Comparison of ENCODE assay signal across 25 cellular contexts in the genomic region with DNA sequence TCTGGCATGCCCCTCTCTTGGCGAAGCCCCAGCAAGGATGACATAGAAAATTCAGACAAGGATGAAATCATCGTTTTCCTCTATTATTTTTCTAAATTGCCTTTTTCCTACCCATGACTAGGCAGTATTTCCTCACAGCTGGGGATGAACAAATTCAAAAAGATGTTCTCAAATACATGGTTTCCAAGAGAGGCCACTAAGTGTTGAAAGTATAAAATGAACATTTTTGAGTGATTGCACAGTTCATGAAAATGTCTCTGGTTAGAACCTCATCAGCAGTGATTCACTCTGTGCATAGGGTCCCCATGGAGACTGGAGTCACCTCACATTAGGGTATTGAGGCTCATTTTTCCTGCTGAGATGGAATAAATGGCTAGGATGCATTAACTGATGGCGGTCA.
DNase-seq lines count a peak whose midpoint lies in the region; ATAC-seq and TF ChIP-seq lines count a peak whose summit lies in the region.
"Had no signal": no experiment of that assay in that cellular context is flagged by ENCODE, and none has a peak within 500 bp of the region (broad histone marks: within the 10 kb centered on the region; RNA-seq: fewer than 3 reads in every experiment).

No MANE protein-coding gene starts in this region.

- peaks cover 4% of the 10 kb centered on the region for H3F3A ChIP-seq in SK-N-SH (replicated peaks; ENCODE audit: insufficient read depth)

- TF ChIP-seq CTCF in SK-N-SH (IDR thresholded peaks at IDR 0.05) (no peak), astrocyte of the spinal cord (IDR thresholded peaks at IDR 0.05; ENCODE audit: low read depth, low read length) (no peak), spleen (IDR thresholded peaks at IDR 0.05 in 8 of 11, conservative IDR thresholded peaks at IDR 0.05 in 3 of 11) (no peak)

- H2AFZ ChIP-seq in SK-N-SH (ENCODE audit: low read depth) = no peak overlapping the region

- H4K20me1 ChIP-seq in SK-N-SH (ENCODE audit: insufficient read depth) = no peaks in the 10 kb centered on the region

- no peak overlapping the region for H3K9ac ChIP-seq in SK-N-SH
- H3K9ac ChIP-seq: KMS-11 had no signal

- H3K79me2 ChIP-seq in SK-N-SH (ENCODE audit: insufficient read depth) = no peaks in the 10 kb centered on the region

- no peak for TF ChIP-seq RAD21 in SK-N-SH (IDR thresholded peaks at IDR 0.05; ENCODE audit: low read length)

- no peak overlapping the region for H3K4me2 ChIP-seq in SK-N-SH
- H3K4me2 ChIP-seq: KMS-11 had no signal

- H3K27me3 ChIP-seq in SK-N-SH (ENCODE audit: insufficient read depth) = no peaks in the 10 kb centered on the region
- H3K27me3 ChIP-seq in spleen (replicated peaks in 1 of 7) = no peaks in the 10 kb centered on the region

- in situ Hi-C loops in astrocyte of the spinal cord (cut with HindIII; ENCODE audit: low sequenced_read_pairs) = no loop called here

- WGBS in SK-N-SH (ENCODE audit: low lambda C conversion rate) = 87% methylated on average over 3 of the region's 3 CpGs
- 66 to 83% (median 72%) methylated on average over 3 of the region's 3 CpGs for WGBS in spleen, 5 donors

- H3K27ac ChIP-seq in SK-N-SH (ENCODE audit: low read depth in 2 of 2, low read length in 1 of 2) (peak overlapping the region in 1 of 2 experiments; percentile 62; a peak in 2 of 4 replicates), spleen (no peak overlapping the region)
- H3K27ac ChIP-seq: 22Rv1, KMS-11, VCaP had no signal

- POLR2A ChIA-PET in SK-N-SH (lab: Yijun Ruan, JAX) = no interaction called here

- no peak for TF ChIP-seq POLR2A in spleen (IDR thresholded peaks at IDR 0.05)

- DNase-seq in SK-N-SH = no peak
- DNase-seq in astrocyte of the spinal cord (ENCODE audit: low read depth, low spot score) = peak; percentile 75
- DNase-seq in iris pigment epithelial cell (ENCODE audit: low read depth) = peak; percentile 49
- no peak for DNase-seq in SK-N-DZ (ENCODE audit: low spot score)
- DNase-seq in NCI-H1105 treated with DMSO at 0.1 percent for 48 hours (lab: John Stamatoyannopoulos, UW) = no peak
- no peak for DNase-seq in spleen
- DNase-seq: activated CD4-positive, alpha-beta T cell treated with anti-CD3 and anti-CD28 coated beads, Interleukin-2, amount 10 ng/mL, durations not matched to agents 7 days and 5 days; activated CD8-positive, alpha-beta memory T cell treated with anti-CD3 and anti-CD28 coated beads, Interleukin-2, amount 50 U/mL, for 4 hours; activated naive CD8-positive, alpha-beta T cell treated with anti-CD3 and anti-CD28 coated beads, Interleukin-2, amount 10 ng/mL, durations not matched to agents 7 days and 5 days; caudate nucleus; GDM1; MV-4-11; NCI-H1694 treated with DMSO at 0.1 percent for 48 hours; NCI-H226; NCI-H82; PC-3; posterior cingulate gyrus; trophoblast cell had no signal

- no peak for ATAC-seq in SK-N-SH treated with all-trans-retinoic acid at 6 μM for 48 hours
- ATAC-seq in GM21717 (IDR thresholded peaks at IDR 0.05; ENCODE audit: unreplicated experiment) = no peak
- ATAC-seq: GM12878; natural killer cell treated with Interleukin-12 subunit alpha and Interleukin-12 subunit beta and Interleukin-15 and Interleukin-18, amount 100 ng/mL, for 72 hours; PC-3 had no signal

- H3K9me3 ChIP-seq in SK-N-SH = no peaks in the 10 kb centered on the region
- H3K9me3 ChIP-seq in spleen = no peaks in the 10 kb centered on the region

- H3K36me3 ChIP-seq in SK-N-SH (replicated peaks in 1 of 2; ENCODE audit: control insufficient read depth in 1 of 2, insufficient read depth in 2 of 2, low read length in 1 of 2) (no peaks in the 10 kb centered on the region), spleen (no peaks in the 10 kb centered on the region)

- no peak for TF ChIP-seq EP300 in SK-N-SH (IDR thresholded peaks at IDR 0.05; ENCODE audit: borderline replicate concordance in 1 of 2, low read depth in 1 of 2, low read length in 1 of 2)

- H3K4me3 ChIP-seq in SK-N-SH (ENCODE audit: low read depth in 2 of 2, low read length in 1 of 2) (no peak overlapping the region), astrocyte of the spinal cord (ENCODE audit: low read depth, low read length) (no peak overlapping the region), spleen (no peak overlapping the region)
- H3K4me3 ChIP-seq: GM12878 had no signal

- H3K4me1 ChIP-seq in SK-N-SH (ENCODE audit: control insufficient read depth in 1 of 2, insufficient read depth in 2 of 2, low read depth in 1 of 2, low read length in 1 of 2) (peaks cover 0 to 8% of the 10 kb centered on the region in 2 experiments; a peak in 2 of 4 replicates), spleen (no peaks in the 10 kb centered on the region)

- no peaks in the 10 kb centered on the region for H3K9me2 ChIP-seq in SK-N-SH

- CTCF ChIA-PET in SK-N-SH (lab: Yijun Ruan, JAX) = no interaction called here

- intact Hi-C loops in spleen (cut with DNase I; ENCODE audit: low total_unique reads) = no loop called here

TF ChIP-seq in SK-N-SH, 30 proteins besides CTCF, POLR2A, EP300 and RAD21:
- TF ChIP-seq NFIC (IDR thresholded peaks at IDR 0.05; ENCODE audit: borderline replicate concordance) (0 out of 2 replicates have a peak, but pooled peaks have one; percentile 24), NRF1 (IDR thresholded peaks at IDR 0.05; ENCODE audit: low read depth, low read length) (no peak), YY1 (IDR thresholded peaks at IDR 0.05; ENCODE audit: low read depth) (no peak), TCF12 (IDR thresholded peaks at IDR 0.05) (0 out of 2 replicates have a peak, but pooled peaks have one; percentile 20), TAF1 (IDR thresholded peaks at IDR 0.05; ENCODE audit: borderline replicate concordance, low read depth, low read length) (no peak), TEAD4 (IDR thresholded peaks at IDR 0.05; ENCODE audit: borderline replicate concordance, insufficient read depth) (no peak)
- TF ChIP-seq, protein P1, sequence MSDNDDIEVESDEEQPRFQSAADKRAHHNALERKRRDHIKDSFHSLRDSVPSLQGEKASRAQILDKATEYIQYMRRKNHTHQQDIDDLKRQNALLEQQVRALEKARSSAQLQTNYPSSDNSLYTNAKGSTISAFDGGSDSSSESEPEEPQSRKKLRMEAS (IDR thresholded peaks at IDR 0.05; ENCODE audit: low read depth) = 0 out of 2 replicates have a peak, but pooled peaks have one; percentile 19

TF ChIP-seq in SK-N-SH treated with all-trans-retinoic acid at 6 μM for 48 hours, 23 proteins besides CTCF, POLR2A, EP300 and RAD21 (continues in another document):
- TF ChIP-seq TOX (CRISPR knock-in tag; IDR thresholded peaks at IDR 0.05; ENCODE audit: borderline replicate concordance) (no peak), OSR1 (CRISPR knock-in tag; IDR thresholded peaks at IDR 0.05) (no peak), SNAI2 (CRISPR knock-in tag; IDR thresholded peaks at IDR 0.05) (no peak), PPARA (CRISPR knock-in tag; IDR thresholded peaks at IDR 0.05; ENCODE audit: borderline replicate concordance) (no peak), ARNTL (CRISPR knock-in tag; IDR thresholded peaks at IDR 0.05; ENCODE audit: borderline replicate concordance, low read depth) (no peak), ISL1 (CRISPR knock-in tag; IDR thresholded peaks at IDR 0.05) (no peak), ZC3H10 (CRISPR knock-in tag; IDR thresholded peaks at IDR 0.05) (no peak), GLIS3 (CRISPR knock-in tag; IDR thresholded peaks at IDR 0.05) (no peak), RARB (CRISPR knock-in tag; IDR thresholded peaks at IDR 0.05) (no peak), ZFP3 (CRISPR knock-in tag; IDR thresholded peaks at IDR 0.05) (no peak), ZNF565 (CRISPR knock-in tag; conservative IDR thresholded peaks at IDR 0.05; ENCODE audit: low read depth) (no peak), ESRRG (CRISPR knock-in tag; IDR thresholded peaks at IDR 0.05) (no peak), BACH2 (CRISPR knock-in tag; IDR thresholded peaks at IDR 0.05; ENCODE audit: borderline replicate concordance) (no peak), CSDC2 (CRISPR knock-in tag; IDR thresholded peaks at IDR 0.05) (no peak)
- TF ChIP-seq, protein P2, sequence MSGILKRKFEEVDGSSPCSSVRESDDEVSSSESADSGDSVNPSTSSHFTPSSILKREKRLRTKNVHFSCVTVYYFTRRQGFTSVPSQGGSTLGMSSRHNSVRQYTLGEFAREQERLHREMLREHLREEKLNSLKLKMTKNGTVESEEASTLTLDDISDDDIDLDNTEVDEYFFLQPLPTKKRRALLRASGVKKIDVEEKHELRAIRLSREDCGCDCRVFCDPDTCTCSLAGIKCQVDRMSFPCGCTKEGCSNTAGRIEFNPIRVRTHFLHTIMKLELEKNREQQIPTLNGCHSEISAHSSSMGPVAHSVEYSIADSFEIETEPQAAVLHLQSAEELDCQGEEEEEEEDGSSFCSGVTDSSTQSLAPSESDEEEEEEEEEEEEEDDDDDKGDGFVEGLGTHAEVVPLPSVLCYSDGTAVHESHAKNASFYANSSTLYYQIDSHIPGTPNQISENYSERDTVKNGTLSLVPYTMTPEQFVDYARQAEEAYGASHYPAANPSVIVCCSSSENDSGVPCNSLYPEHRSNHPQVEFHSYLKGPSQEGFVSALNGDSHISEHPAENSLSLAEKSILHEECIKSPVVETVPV (CRISPR knock-in tag; IDR thresholded peaks at IDR 0.05) = no peak
- TF ChIP-seq, protein P3, sequence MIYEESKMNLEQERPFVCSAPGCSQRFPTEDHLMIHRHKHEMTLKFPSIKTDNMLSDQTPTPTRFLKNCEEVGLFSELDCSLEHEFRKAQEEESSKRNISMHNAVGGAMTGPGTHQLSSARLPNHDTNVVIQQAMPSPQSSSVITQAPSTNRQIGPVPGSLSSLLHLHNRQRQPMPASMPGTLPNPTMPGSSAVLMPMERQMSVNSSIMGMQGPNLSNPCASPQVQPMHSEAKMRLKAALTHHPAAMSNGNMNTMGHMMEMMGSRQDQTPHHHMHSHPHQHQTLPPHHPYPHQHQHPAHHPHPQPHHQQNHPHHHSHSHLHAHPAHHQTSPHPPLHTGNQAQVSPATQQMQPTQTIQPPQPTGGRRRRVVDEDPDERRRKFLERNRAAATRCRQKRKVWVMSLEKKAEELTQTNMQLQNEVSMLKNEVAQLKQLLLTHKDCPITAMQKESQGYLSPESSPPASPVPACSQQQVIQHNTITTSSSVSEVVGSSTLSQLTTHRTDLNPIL (CRISPR knock-in tag; IDR thresholded peaks at IDR 0.05; ENCODE audit: low read depth) = no peak

Comparison
In these comparisons a context has a peak if more than half of its experiments do, and no peak if none do; other contexts are left out.
1. DNase-seq: peak in astrocyte of the spinal cord (single experiment) and iris pigment epithelial cell (single experiment); none in SK-N-SH (single experiment), SK-N-DZ (single experiment), NCI-H1105 treated with DMSO at 0.1 percent for 48 hours (single experiment) and spleen (single experiment).